8 cellular contexts compared by ENCODE assay signal in genomic region chr9:136625101-136626065, GRCh38. TPM values are rescaled to one million over a fixed set of nuclear protein-coding genes. Genes with fewer than 3 reads are reported as not detected.
DNase-seq lines count a peak whose midpoint lies in the region; TF ChIP-seq lines count a peak whose summit lies in the region.

No MANE protein-coding gene starts in this region.

- in situ Hi-C loops in astrocyte of the spinal cord (cut with HindIII; ENCODE audit: low sequenced_read_pairs), result no loop called here

- H3K27ac Mint-ChIP-seq in type B pancreatic cell, result peak overlapping the region; percentile 39

- H3K4me3 Mint-ChIP-seq in type B pancreatic cell, result no peak overlapping the region

- peaks cover 11% of the 10 kb centered on the region for H3K4me1 Mint-ChIP-seq in type B pancreatic cell (ENCODE audit: unreplicated experiment)

- TF ChIP-seq CTCF in astrocyte of the spinal cord (IDR thresholded peaks at IDR 0.05; ENCODE audit: low read depth, low read length) (peak; percentile 65), type B pancreatic cell (conservative IDR thresholded peaks at IDR 0.05) (peak; percentile 55)

- no peaks in the 10 kb centered on the region for H3K9me3 Mint-ChIP-seq in type B pancreatic cell

- H3K27me3 Mint-ChIP-seq in type B pancreatic cell, result no peaks in the 10 kb centered on the region

- DNase-seq in Ammon's horn (ENCODE audit: low spot score), result peak; percentile 79
- peak; percentile 19 for DNase-seq in HS-27A (ENCODE audit: low read depth)
- peak; percentile 43 for DNase-seq in astrocyte of the spinal cord (ENCODE audit: low read depth, low spot score)
- peak; percentile 37 for DNase-seq in kidney glomerular epithelial cell (lab: John Stamatoyannopoulos, UW)
- no peak for DNase-seq in type B pancreatic cell (ENCODE audit: extremely low spot score, unreplicated experiment)
- no peak for DNase-seq in NCI-H146 treated with DMSO at 0.1 percent for 48 hours (lab: John Stamatoyannopoulos, UW; ENCODE audit: unreplicated experiment)
- no peak for DNase-seq in RKO (ENCODE audit: low spot score)
- no peak for DNase-seq in activated CD4-positive, alpha-beta T cell treated with anti-CD3 and anti-CD28 coated beads for 48 hours

- H3K4me3 ChIP-seq in astrocyte of the spinal cord (ENCODE audit: low read depth, low read length), result no peak overlapping the region

- no peaks in the 10 kb centered on the region for H3K36me3 Mint-ChIP-seq in type B pancreatic cell

RNA-seq across cellular contexts. Expression of gene EGFL7, which starts 37.3 kb away (rescaled TPM):
- 20.7 and 25.5 TPM in 2 replicates for total RNA-seq in type B pancreatic cell (ENCODE audit: low replicate concordance)

Comparison
In these comparisons a context has a peak if more than half of its experiments do, and no peak if none do; other contexts are left out.
1. DNase-seq: peak in Ammon's horn (single experiment), HS-27A (single experiment), astrocyte of the spinal cord (single experiment) and kidney glomerular epithelial cell (single experiment); none in type B pancreatic cell (single experiment), NCI-H146 treated with DMSO at 0.1 percent for 48 hours (single experiment), RKO (single experiment) and activated CD4-positive, alpha-beta T cell treated with anti-CD3 and anti-CD28 coated beads for 48 hours (single experiment).